12 cellular contexts compared by ENCODE assay signal in genomic region chr21:38819719-38820147, GRCh38. TPM values are rescaled to one million over a fixed set of nuclear protein-coding genes. Genes with fewer than 3 reads are reported as not detected.
A peak's percentile ranks its signal among the peaks of the same experiment; 100 is the strongest.
DNase-seq lines count a peak whose midpoint lies in the region; ATAC-seq and TF ChIP-seq lines count a peak whose summit lies in the region.
"Had no signal": no experiment of that assay in that cellular context is flagged by ENCODE, and none has a peak within 500 bp of the region (broad histone marks: within the 10 kb centered on the region; RNA-seq: fewer than 3 reads in every experiment).

No MANE protein-coding gene starts in this region.

- H3K9ac ChIP-seq in SK-N-SH = no peak overlapping the region

- H3K9me3 ChIP-seq in SK-N-SH (no peaks in the 10 kb centered on the region), gastroesophageal sphincter (no peaks in the 10 kb centered on the region)
- H3K9me3 ChIP-seq in CD8-positive, alpha-beta memory T cell (ENCODE audit: low read length) = no peaks in the 10 kb centered on the region

- no peaks in the 10 kb centered on the region for H3K9me2 ChIP-seq in SK-N-SH

- TF ChIP-seq EP300 in SK-N-SH (IDR thresholded peaks at IDR 0.05; ENCODE audit: borderline replicate concordance in 1 of 2, low read depth in 1 of 2, low read length in 1 of 2) (no peak), gastroesophageal sphincter (IDR thresholded peaks at IDR 0.05) (no peak)

- H3K4me1 ChIP-seq in SK-N-SH (ENCODE audit: control insufficient read depth in 1 of 2, insufficient read depth in 2 of 2, low read depth in 1 of 2, low read length in 1 of 2) (peaks cover 0 to 3% of the 10 kb centered on the region in 2 experiments; a peak in 1 of 4 replicates), gastroesophageal sphincter (peaks cover 0 to 80% (median 12%) of the 10 kb centered on the region in 3 donors)
- no peaks in the 10 kb centered on the region for H3K4me1 ChIP-seq in CD8-positive, alpha-beta memory T cell (ENCODE audit: insufficient read depth, low read length)

- peaks cover 8% of the 10 kb centered on the region; the same call in 1 of the 2 replicates for H3K79me2 ChIP-seq in SK-N-SH (ENCODE audit: insufficient read depth)

- no peaks in the 10 kb centered on the region for H3K27me3 Mint-ChIP-seq in CD8-positive, alpha-beta memory T cell
- H3K27me3 Mint-ChIP-seq: naive B cell had no signal

- H3K4me1 Mint-ChIP-seq in CD8-positive, alpha-beta memory T cell = peaks cover 0 to 4% (median 0%) of the 10 kb centered on the region in 3 donors
- H3K4me1 Mint-ChIP-seq: naive B cell had no signal

- in situ Hi-C loops in Caki2 (cut with HindIII; ENCODE audit: low pct_unique_long_range_greater_than_20kb, low sequenced_read_pairs) = no loop called here

- H3K36me3 ChIP-seq in SK-N-SH (replicated peaks in 1 of 2; ENCODE audit: control insufficient read depth in 1 of 2, insufficient read depth in 2 of 2, low read length in 1 of 2) = peaks cover 81 to 96% of the 10 kb centered on the region in 2 experiments
- H3K36me3 ChIP-seq in gastroesophageal sphincter = peaks cover 0 to 82% of the 10 kb centered on the region in 2 donors
- H3K36me3 ChIP-seq in CD8-positive, alpha-beta memory T cell (ENCODE audit: insufficient read depth, low read length) = peaks cover 76% of the 10 kb centered on the region

- WGBS in SK-N-SH (ENCODE audit: low lambda C conversion rate) = 63% methylated on average over 3 of the region's 8 CpGs
- 69 to 100% methylated on average over 1 to 3 of the region's 8 CpGs for WGBS in gastroesophageal sphincter (ENCODE audit: low coverage in 1 of 2), 2 donors

- intact Hi-C loops in sciatic nerve (cut with DNase I) = no loop called here

- peaks cover 17% of the 10 kb centered on the region for H3F3A ChIP-seq in SK-N-SH (replicated peaks; ENCODE audit: insufficient read depth)

- no peaks in the 10 kb centered on the region for H3K27me3 ChIP-seq in SK-N-SH (ENCODE audit: insufficient read depth)
- no peaks in the 10 kb centered on the region for H3K27me3 ChIP-seq in gastroesophageal sphincter
- H3K27me3 ChIP-seq in CD8-positive, alpha-beta memory T cell (ENCODE audit: insufficient read depth, low read length, poor library complexity, severe bottlenecking) = no peaks in the 10 kb centered on the region

- ATAC-seq in gastroesophageal sphincter (peak; percentile 64), sciatic nerve (peak; percentile 26), GM21723 (IDR thresholded peaks at IDR 0.05; ENCODE audit: unreplicated experiment) (no peak)
- ATAC-seq: activated naive CD4-positive, alpha-beta T cell treated with anti-CD3 and anti-CD28 coated beads, Interleukin-2, amount 50 U/mL, for 72 hours had no signal

- no peaks in the 10 kb centered on the region for H4K20me1 ChIP-seq in SK-N-SH (ENCODE audit: insufficient read depth)

- H3K4me3 ChIP-seq in SK-N-SH (ENCODE audit: low read depth in 2 of 2, low read length in 1 of 2) = no peak overlapping the region
- H3K4me3 ChIP-seq in gastroesophageal sphincter = no peak overlapping the region
- no peak overlapping the region for H3K4me3 ChIP-seq in CD8-positive, alpha-beta memory T cell (ENCODE audit: low read length)

- no peaks in the 10 kb centered on the region for H3K9me3 Mint-ChIP-seq in CD8-positive, alpha-beta memory T cell
- H3K9me3 Mint-ChIP-seq: activated naive CD4-positive, alpha-beta T cell treated with anti-CD3 and anti-CD28 coated beads, Interleukin-2, amount 50 U/mL, for 72 hours had no signal

- POLR2A ChIA-PET in SK-N-SH (lab: Yijun Ruan, JAX) = interaction anchor here (1.3 kb wide), 1 partner anchor 11 kb away, joined by 4 read pairs; no protein-coding TSS in a partner anchor
- POLR2A ChIA-PET in CD8-positive, alpha-beta memory T cell (lab: Charles Lee) = no interaction called here

- TF ChIP-seq CTCF in SK-N-SH (IDR thresholded peaks at IDR 0.05) (no peak), gastroesophageal sphincter (IDR thresholded peaks at IDR 0.05) (no peak)

- no peak overlapping the region for H3K27ac Mint-ChIP-seq in CD8-positive, alpha-beta memory T cell
- H3K27ac Mint-ChIP-seq: activated naive CD4-positive, alpha-beta T cell treated with anti-CD3 and anti-CD28 coated beads, Interleukin-2, amount 50 U/mL, for 72 hours had no signal

- TF ChIP-seq RAD21 in SK-N-SH (IDR thresholded peaks at IDR 0.05; ENCODE audit: low read length) = no peak

- DNase-seq in Caki2 (ENCODE audit: low read depth) (peak; percentile 72), SK-N-SH (no peak), sciatic nerve (ENCODE audit: low spot score) (no peak), NAMALWA (ENCODE audit: low spot score) (no peak)
- DNase-seq in CD8-positive, alpha-beta memory T cell = no peak
- DNase-seq in activated CD8-positive, alpha-beta memory T cell treated with anti-CD3 and anti-CD28 coated beads, Interleukin-2, amount 50 U/mL, for 4 hours = no peak
- DNase-seq: naive B cell, NCI-H526 treated with DMSO at 0.1 percent for 48 hours had no signal

- no peak for TF ChIP-seq POLR2A in gastroesophageal sphincter (IDR thresholded peaks at IDR 0.05)

- CTCF ChIA-PET in SK-N-SH (lab: Yijun Ruan, JAX) = interaction anchor here (1.2 to 1.7 kb wide), 2 partner anchors 12 to 22 kb away, joined by 3 to 5 read pairs; no protein-coding TSS in a partner anchor
- CTCF ChIA-PET in CD8-positive, alpha-beta memory T cell (lab: Charles Lee) = no interaction called here

- H3K4me2 ChIP-seq in SK-N-SH = no peak overlapping the region

- no peak overlapping the region for H3K4me3 Mint-ChIP-seq in CD8-positive, alpha-beta memory T cell
- H3K4me3 Mint-ChIP-seq: naive B cell had no signal

- H2AFZ ChIP-seq in SK-N-SH (ENCODE audit: low read depth) = no peak overlapping the region

- H3K27ac ChIP-seq in SK-N-SH (ENCODE audit: low read depth in 2 of 2, low read length in 1 of 2) (no peak overlapping the region), gastroesophageal sphincter (peak overlapping the region in 3 of 4 donors; percentile 77 to 83 (median 80))
- no peak overlapping the region for H3K27ac ChIP-seq in CD8-positive, alpha-beta memory T cell (ENCODE audit: low read depth, low read length)
- H3K27ac ChIP-seq: VCaP had no signal

- H3K36me3 Mint-ChIP-seq in CD8-positive, alpha-beta memory T cell = peaks cover 54 to 95% (median 59%) of the 10 kb centered on the region in 3 donors

TF ChIP-seq in SK-N-SH, 30 proteins besides CTCF, POLR2A, EP300 and RAD21:
- TF ChIP-seq GATA2 (CRISPR knock-in tag; IDR thresholded peaks at IDR 0.05) (no peak), GABPA (IDR thresholded peaks at IDR 0.05; ENCODE audit: low read depth) (no peak), TEAD4 (IDR thresholded peaks at IDR 0.05; ENCODE audit: borderline replicate concordance, insufficient read depth) (no peak), MAX (IDR thresholded peaks at IDR 0.05; ENCODE audit: low read depth) (no peak), POLR2AphosphoS5 (IDR thresholded peaks at IDR 0.05; ENCODE audit: low read depth, low read length) (no peak), RXRA (IDR thresholded peaks at IDR 0.05; ENCODE audit: borderline replicate concordance, low read depth) (no peak), MEF2A (IDR thresholded peaks at IDR 0.05; ENCODE audit: borderline replicate concordance, low read depth) (no peak), JUND (IDR thresholded peaks at IDR 0.05) (peak; percentile 28; the same call in 1 of the 2 replicates), NFIC (IDR thresholded peaks at IDR 0.05; ENCODE audit: borderline replicate concordance) (no peak), SIN3A (IDR thresholded peaks at IDR 0.05; ENCODE audit: borderline replicate concordance, low read depth, low read length) (no peak), TCF12 (IDR thresholded peaks at IDR 0.05) (peak; percentile 42; the same call in 1 of the 2 replicates), FOSL2 (IDR thresholded peaks at IDR 0.05; ENCODE audit: borderline replicate concordance, low read depth) (peak; percentile 53; the same call in 1 of the 2 replicates), USF1 (IDR thresholded peaks at IDR 0.05; ENCODE audit: borderline replicate concordance, low read depth) (no peak), USF2 (IDR thresholded peaks at IDR 0.05; ENCODE audit: borderline replicate concordance, low read depth, low read length) (no peak)

RNA-seq across cellular contexts. Expression of gene ETS2, which starts 14.0 kb away (rescaled TPM):
- total RNA-seq in Caki2 (2014; rRNA removed; shearing (Covaris generic); ENCODE audit: low replicate concordance) = 7.5 and 20.8 TPM in 2 replicates
- 14.2 and 16.3 TPM in 2 replicates for polyA plus RNA-seq in SK-N-SH (2012; rRNA removed)
- 11.4 and 13.6 TPM in 2 replicates for polyA plus RNA-seq in SK-N-SH (2012; cell fraction: cytosol; rRNA removed)
- polyA plus RNA-seq in SK-N-SH (2012; cell fraction: nucleus; rRNA removed) = 26.5 and 30.4 TPM in 2 replicates
- 100 to 1,000 TPM in 1 of 4 donors, 10 to 100 TPM in 3; 50.9 to 169 (median 63.5) TPM for total RNA-seq in gastroesophageal sphincter
- total RNA-seq in sciatic nerve = 139 TPM
- total RNA-seq in CD8-positive, alpha-beta memory T cell = 10 to 100 TPM; 37.9 to 39.7 TPM
- 9.7 TPM for polyA plus RNA-seq in CD8-positive, alpha-beta memory T cell

Comparison
In these comparisons a context has a peak if more than half of its experiments do, and no peak if none do; other contexts are left out.
1. H3K27ac ChIP-seq: peak in gastroesophageal sphincter (3 of 4); none in SK-N-SH (0 of 2) and CD8-positive, alpha-beta memory T cell (single experiment).